1 cellular context compared by ENCODE assay signal in genomic region chr17:8439681-8440080, GRCh38.
TF ChIP-seq lines count a peak whose summit lies in the region.

No MANE protein-coding gene starts in this region.

TF ChIP-seq in HepG2, 621 proteins besides CTCF, POLR2A, EP300 and RAD21:
- TF ChIP-seq ZFP36 (IDR thresholded peaks at IDR 0.05; ENCODE audit: borderline replicate concordance, low read depth, low read length, partially characterized antibody) (no peak), ZNF629 (CRISPR knock-in tag; conservative IDR thresholded peaks at IDR 0.05) (peak; percentile 69)
